In the genomic region with DNA sequence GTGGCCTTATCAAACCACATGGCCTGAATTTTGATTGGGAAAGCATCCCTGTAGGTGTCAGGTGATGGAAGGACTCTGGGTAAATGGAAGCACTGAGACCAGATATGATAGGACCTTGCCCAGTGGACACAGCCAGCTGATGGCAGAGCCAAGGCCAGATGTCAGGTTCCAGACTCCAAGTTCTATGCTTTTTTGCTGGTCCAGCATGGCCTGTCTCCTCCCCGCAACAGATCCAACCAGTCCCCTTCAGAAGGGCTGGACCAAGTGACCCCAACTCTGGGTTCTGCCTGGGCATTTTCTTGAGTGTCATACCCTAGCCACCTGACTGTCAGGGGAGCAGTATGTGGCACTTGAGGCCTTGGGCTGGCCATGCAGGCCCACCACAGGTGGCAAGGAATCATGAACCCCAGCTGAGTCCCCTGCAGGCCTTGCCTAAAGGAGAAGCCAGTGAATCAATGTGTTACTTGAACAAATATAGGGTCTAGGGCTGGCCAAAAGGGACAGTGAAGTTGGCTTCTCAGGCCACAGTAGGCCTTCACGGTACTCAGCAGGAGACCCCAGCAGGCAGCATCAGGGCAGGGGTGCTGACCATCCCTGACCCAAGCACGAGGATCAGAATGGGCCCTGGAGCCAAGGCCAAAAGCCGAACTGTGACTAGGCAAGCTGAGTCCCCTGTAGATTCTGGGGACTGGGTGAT, we compare ENCODE assay signal across 14 cellular contexts.
"Had no signal": no experiment of that assay in that cellular context is flagged by ENCODE, and none has a peak within 500 bp of the region (broad histone marks: within the 10 kb centered on the region; RNA-seq: fewer than 3 reads in every experiment).

No MANE protein-coding gene starts in this region.

- H3K4me1 Mint-ChIP-seq: stimulated activated naive CD8-positive, alpha-beta T cell treated with anti-CD3 and anti-CD28 coated beads, Interleukin-15, amount 100 ng/mL, for 72 hours had no signal

- H3K9me3 ChIP-seq: mucosa of descending colon, psoas muscle, tibial nerve had no signal

- H3K27ac Mint-ChIP-seq: activated naive CD8-positive, alpha-beta T cell had no signal

- H3K27ac ChIP-seq: psoas muscle, VCaP had no signal

- H3K4me3 ChIP-seq: mucosa of descending colon, psoas muscle, tibial nerve had no signal

- DNase-seq: activated CD4-positive, alpha-beta T cell treated with anti-CD3 and anti-CD28 coated beads for 4 hours; activated CD8-positive, alpha-beta memory T cell treated with anti-CD3 and anti-CD28 coated beads for 24 hours; activated effector memory CD4-positive, alpha-beta T cell treated with Interleukin-2 at 50 U/mL for 16 hours; activated T-cell treated with anti-CD3 and anti-CD28 coated beads, Interleukin-2, amount 50 U/mL, for 1 hour; effector CD8-positive, alpha-beta T cell; hippocampal formation; mucosa of descending colon; naive thymus-derived CD8-positive, alpha-beta T cell; psoas muscle; stimulated activated CD4-positive, alpha-beta T cell treated with anti-CD3 and anti-CD28 coated beads, Interleukin-4, amount 100 ng/mL, for 1 hour; stimulated activated naive CD8-positive, alpha-beta T cell treated with anti-CD3 and anti-CD28 coated beads, Interleukin-15, amount 100 ng/mL, for 72 hours had no signal

- H3K4me3 Mint-ChIP-seq: activated naive CD8-positive, alpha-beta T cell; naive thymus-derived CD8-positive, alpha-beta T cell; stimulated activated naive CD8-positive, alpha-beta T cell treated with anti-CD3 and anti-CD28 coated beads, Interleukin-15, amount 100 ng/mL, for 72 hours had no signal

- H3K27me3 ChIP-seq: tibial nerve had no signal

- H3K9me3 Mint-ChIP-seq: naive thymus-derived CD8-positive, alpha-beta T cell; stimulated activated naive CD8-positive, alpha-beta T cell treated with anti-CD3 and anti-CD28 coated beads, Interleukin-15, amount 100 ng/mL, for 72 hours had no signal

- ATAC-seq: mucosa of descending colon; naive thymus-derived CD8-positive, alpha-beta T cell; psoas muscle; stimulated activated naive CD8-positive, alpha-beta T cell treated with anti-CD3 and anti-CD28 coated beads, Interleukin-15, amount 100 ng/mL, for 72 hours had no signal

- H3K27me3 Mint-ChIP-seq: activated naive CD8-positive, alpha-beta T cell; naive thymus-derived CD8-positive, alpha-beta T cell; stimulated activated naive CD8-positive, alpha-beta T cell treated with anti-CD3 and anti-CD28 coated beads, Interleukin-15, amount 100 ng/mL, for 72 hours had no signal
